8 cellular contexts compared by ENCODE assay signal in the genomic region with DNA sequence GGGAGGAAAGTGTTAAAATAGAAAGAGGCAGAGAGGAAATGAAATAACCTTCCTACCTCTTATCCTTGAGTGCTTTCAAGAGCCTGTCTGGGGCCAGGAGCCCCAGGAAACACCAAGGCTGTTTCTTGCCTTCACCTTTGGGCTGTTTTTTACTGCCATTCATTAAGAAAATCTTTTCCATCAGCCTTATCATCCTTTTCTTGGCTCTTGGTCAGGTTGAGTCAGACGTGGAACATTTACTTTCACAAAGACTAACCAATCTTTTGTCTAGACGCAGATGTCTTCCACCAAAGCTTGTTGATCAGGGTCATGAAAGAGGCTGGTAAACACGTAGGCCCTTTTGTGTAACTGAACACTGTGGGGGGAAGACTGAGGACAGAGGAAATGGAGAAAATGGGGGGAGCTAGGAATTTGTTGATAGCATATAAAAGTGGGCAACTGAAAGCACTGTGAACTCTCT.
DNase-seq lines count a peak whose midpoint lies in the region; ATAC-seq, FAIRE-seq and TF ChIP-seq lines count a peak whose summit lies in the region.

No MANE protein-coding gene starts in this region.

- TF ChIP-seq CTCF in endothelial cell of umbilical vein (IDR thresholded peaks at IDR 0.05; ENCODE audit: extremely low read depth in 1 of 2, insufficient read depth in 1 of 2, low read depth in 1 of 2, low read length in 2 of 2), result no peak

- H4K8ac ChIP-seq in mesendoderm (ENCODE audit: low read depth, low read length), result no peak overlapping the region

- CTCF ChIA-PET in endothelial cell of umbilical vein (lab: Charles Lee), result interaction anchor here (0.7 to 2.8 kb wide), 15 partner anchors 9 to 730 kb away, joined by 3 to 19 read pairs (median 4); a partner anchor contains a TSS

- intact Hi-C loops in endothelial cell of umbilical vein (cut with micrococcal nuclease), result loop anchor here (1.0 to 5.0 kb wide), 12 partner anchors 42 to 601 kb away; no protein-coding TSS in a partner anchor

- H3K4me3 ChIP-seq in endothelial cell of umbilical vein (replicated peaks in 1 of 3; ENCODE audit: insufficient read depth in 1 of 3, low read depth in 1 of 3, low read length in 3 of 3), result no peak overlapping the region
- H3K4me3 ChIP-seq in mesendoderm (ENCODE audit: low read length), result no peak overlapping the region

- H2AK5ac ChIP-seq in mesendoderm (ENCODE audit: low read length), result no peak overlapping the region

- H3K9me3 Mint-ChIP-seq in activated naive CD4-positive, alpha-beta T cell treated with anti-CD3 and anti-CD28 coated beads, Interleukin-2, amount 50 U/mL, for 72 hours, result no peaks in the 10 kb centered on the region
- H3K9me3 Mint-ChIP-seq in stimulated activated naive CD8-positive, alpha-beta T cell treated with anti-CD3 and anti-CD28 coated beads, Interleukin-15, amount 100 ng/mL, for 72 hours, result no peaks in the 10 kb centered on the region

- peak overlapping the region; percentile 98 for H3K27ac ChIP-seq in endothelial cell of umbilical vein (ENCODE audit: insufficient read depth, low read depth, low read length)
- H3K27ac ChIP-seq in mesendoderm (ENCODE audit: low read depth, low read length), result no peak overlapping the region

- no peak overlapping the region for H3K4me3 Mint-ChIP-seq in stimulated activated naive CD8-positive, alpha-beta T cell treated with anti-CD3 and anti-CD28 coated beads, Interleukin-15, amount 100 ng/mL, for 72 hours

- no peaks in the 10 kb centered on the region for H3K9me1 ChIP-seq in endothelial cell of umbilical vein (replicated peaks; ENCODE audit: control insufficient read depth, extremely low read depth, insufficient read depth, low read length)

- H2BK5ac ChIP-seq in mesendoderm (ENCODE audit: low read length), result no peak overlapping the region

- H3K9me3 ChIP-seq in endothelial cell of umbilical vein (replicated peaks; ENCODE audit: control insufficient read depth, insufficient read depth, low read length), result no peaks in the 10 kb centered on the region

- TF ChIP-seq POLR2A in endothelial cell of umbilical vein (IDR thresholded peaks at IDR 0.05; ENCODE audit: low read depth, low read length), result peak; percentile 75

- no peak overlapping the region for H4K5ac ChIP-seq in mesendoderm (ENCODE audit: low read length)

- H3K56ac ChIP-seq in mesendoderm (ENCODE audit: low read length), result no peak overlapping the region

- dilution Hi-C loops in endothelial cell of umbilical vein (cut with MboI; ENCODE audit: extremely low pct_ligation_motif_present, low sequenced_read_pairs), result no loop called here

- no peaks in the 10 kb centered on the region for H3K79me1 ChIP-seq in mesendoderm (ENCODE audit: low read length)

- BruUV-seq in endothelial cell of umbilical vein (replicated peaks; lab: Mats Ljungman, UMichigan), result no TSS peak

- POLR2A ChIA-PET in endothelial cell of umbilical vein (lab: Charles Lee), result interaction anchor here (0.9 to 2.0 kb wide), 9 partner anchors 66 to 434 kb away, joined by 3 to 31 read pairs (median 4); a partner anchor contains a TSS

- peak overlapping the region; percentile 79 for H3K9ac ChIP-seq in endothelial cell of umbilical vein (replicated peaks; ENCODE audit: extremely low read depth, insufficient read depth, low read length)
- H3K9ac ChIP-seq in mesendoderm (ENCODE audit: low read length), result no peak overlapping the region

- no peak for DNase-seq in activated naive CD4-positive, alpha-beta T cell treated with anti-CD3 and anti-CD28 coated beads, Interleukin-2, amount 50 U/mL, for 72 hours (ENCODE audit: low spot score in 2 of 2)
- no peak for DNase-seq in activated naive CD4-positive, alpha-beta T cell treated with anti-CD3 and anti-CD28 coated beads, Interleukin-2, amount 50 U/mL, for 16 hours
- DNase-seq in HPDE6-E6E7 (ENCODE audit: extremely low spot score) (peak; percentile 32), endothelial cell of umbilical vein (ENCODE audit: low read depth, low spot score) (peak; percentile 99), activated gamma-delta T cell (lab: John Stamatoyannopoulos, UW) (no peak), mesendoderm (no peak), RKO (ENCODE audit: low spot score) (no peak)
- DNase-seq in stimulated activated naive CD8-positive, alpha-beta T cell treated with anti-CD3 and anti-CD28 coated beads, Interleukin-15, amount 100 ng/mL, for 72 hours, result peak; percentile 20 to 24

- no peak overlapping the region for H2BK120ac ChIP-seq in mesendoderm (ENCODE audit: low read depth, low read length)

- H3K4me1 ChIP-seq in endothelial cell of umbilical vein (ENCODE audit: control insufficient read depth, extremely low read depth, insufficient read depth, low read length) (peaks cover 52% of the 10 kb centered on the region), mesendoderm (ENCODE audit: control insufficient read depth, low read depth, low read length) (no peaks in the 10 kb centered on the region)

- H2AFZ ChIP-seq in endothelial cell of umbilical vein (ENCODE audit: low read depth, low read length), result no peak overlapping the region

- H3K36me3 ChIP-seq in endothelial cell of umbilical vein (ENCODE audit: control insufficient read depth in 2 of 2, extremely low read depth in 1 of 2, insufficient read depth in 2 of 2, low read length in 2 of 2), result no peaks in the 10 kb centered on the region
- no peaks in the 10 kb centered on the region for H3K36me3 ChIP-seq in mesendoderm (ENCODE audit: control insufficient read depth, insufficient read depth, low read length)

- H3K79me2 ChIP-seq in endothelial cell of umbilical vein (ENCODE audit: control insufficient read depth, insufficient read depth, low read length) (no peaks in the 10 kb centered on the region), mesendoderm (ENCODE audit: control insufficient read depth, insufficient read depth, low read length) (no peaks in the 10 kb centered on the region)

- H3K18ac ChIP-seq in mesendoderm (ENCODE audit: low read length), result no peak overlapping the region

- H3K27me3 ChIP-seq in endothelial cell of umbilical vein (ENCODE audit: control insufficient read depth in 2 of 2, insufficient read depth in 2 of 2, low read length in 2 of 2), result no peaks in the 10 kb centered on the region
- no peaks in the 10 kb centered on the region for H3K27me3 ChIP-seq in mesendoderm (ENCODE audit: insufficient read depth, low read length, poor library complexity)

- peak; percentile 17 to 62 for ATAC-seq in activated naive CD4-positive, alpha-beta T cell treated with anti-CD3 and anti-CD28 coated beads, Interleukin-2, amount 50 U/mL, for 72 hours
- ATAC-seq in stimulated activated naive CD8-positive, alpha-beta T cell treated with anti-CD3 and anti-CD28 coated beads, Interleukin-15, amount 100 ng/mL, for 72 hours, result peak; percentile 44

- H2BK15ac ChIP-seq in mesendoderm (replicated peaks; ENCODE audit: low read depth), result no peak overlapping the region

- H3K4ac ChIP-seq in mesendoderm (ENCODE audit: low read depth, low read length), result no peak overlapping the region

- H3K27me3 Mint-ChIP-seq in stimulated activated naive CD8-positive, alpha-beta T cell treated with anti-CD3 and anti-CD28 coated beads, Interleukin-15, amount 100 ng/mL, for 72 hours, result peaks cover 34% of the 10 kb centered on the region

- FAIRE-seq in endothelial cell of umbilical vein (lab: Jason Lieb, UNC), result peak; percentile 91

- WGBS in mesendoderm (ENCODE audit: extremely low coverage, insufficient coverage, low lambda C conversion rate), result no CpG with 5 or more reads among the region's 3 CpGs

- no peaks in the 10 kb centered on the region for H4K20me1 ChIP-seq in endothelial cell of umbilical vein (replicated peaks; ENCODE audit: control insufficient read depth, extremely low read depth, insufficient read depth, low read length)

- peaks cover 43% of the 10 kb centered on the region for H3K4me1 Mint-ChIP-seq in stimulated activated naive CD8-positive, alpha-beta T cell treated with anti-CD3 and anti-CD28 coated beads, Interleukin-15, amount 100 ng/mL, for 72 hours

- H3K23ac ChIP-seq in mesendoderm (ENCODE audit: low read length), result no peak overlapping the region

- H3K36me3 Mint-ChIP-seq in activated naive CD4-positive, alpha-beta T cell treated with anti-CD3 and anti-CD28 coated beads, Interleukin-2, amount 50 U/mL, for 72 hours, result no peaks in the 10 kb centered on the region

- H3K4me2 ChIP-seq in endothelial cell of umbilical vein (ENCODE audit: insufficient read depth, low read length), result peak overlapping the region; percentile 45
- no peak overlapping the region for H3K4me2 ChIP-seq in mesendoderm (ENCODE audit: low read length)

- H3K27ac Mint-ChIP-seq in activated naive CD4-positive, alpha-beta T cell treated with anti-CD3 and anti-CD28 coated beads, Interleukin-2, amount 50 U/mL, for 72 hours, result peak overlapping the region in 1 of 2 donors; percentile 40
- H3K27ac Mint-ChIP-seq in stimulated activated naive CD8-positive, alpha-beta T cell treated with anti-CD3 and anti-CD28 coated beads, Interleukin-15, amount 100 ng/mL, for 72 hours, result peak overlapping the region in 1 of 2 donors; percentile 28

TF ChIP-seq in endothelial cell of umbilical vein, 7 proteins besides CTCF, POLR2A, EP300 and RAD21:
- TF ChIP-seq EZH2 (IDR thresholded peaks at IDR 0.05; ENCODE audit: borderline replicate concordance, low read depth, low read length, severe bottlenecking), result no peak
- TF ChIP-seq, protein P1, sequence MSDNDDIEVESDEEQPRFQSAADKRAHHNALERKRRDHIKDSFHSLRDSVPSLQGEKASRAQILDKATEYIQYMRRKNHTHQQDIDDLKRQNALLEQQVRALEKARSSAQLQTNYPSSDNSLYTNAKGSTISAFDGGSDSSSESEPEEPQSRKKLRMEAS (IDR thresholded peaks at IDR 0.05; ENCODE audit: insufficient read depth, insufficient read length), result no peak
- no peak for TF ChIP-seq MYC (IDR thresholded peaks at IDR 0.05; ENCODE audit: low read depth, low read length)
- peak; percentile 89 for TF ChIP-seq FOS (IDR thresholded peaks at IDR 0.05; ENCODE audit: borderline replicate concordance, insufficient read depth, low read length)
- peak; percentile 85 for TF ChIP-seq JUN (IDR thresholded peaks at IDR 0.05; ENCODE audit: borderline replicate concordance, insufficient read depth, insufficient read length, low read depth)
- peak; percentile 96 for TF ChIP-seq GATA2 (IDR thresholded peaks at IDR 0.05; ENCODE audit: insufficient read depth, insufficient read length, low read depth, low read length)
- TF ChIP-seq POLR2AphosphoS5 (IDR thresholded peaks at IDR 0.05; ENCODE audit: insufficient read depth, low read depth, low read length), result peak; percentile 70

Comparison
In these comparisons a context has a peak if more than half of its experiments do, and no peak if none do; other contexts are left out.
1. DNase-seq: peak in HPDE6-E6E7 (single experiment), endothelial cell of umbilical vein (single experiment) and stimulated activated naive CD8-positive, alpha-beta T cell treated with anti-CD3 and anti-CD28 coated beads, Interleukin-15, amount 100 ng/mL, for 72 hours (2 of 2); none in activated naive CD4-positive, alpha-beta T cell treated with anti-CD3 and anti-CD28 coated beads, Interleukin-2, amount 50 U/mL, for 72 hours (0 of 2), activated naive CD4-positive, alpha-beta T cell treated with anti-CD3 and anti-CD28 coated beads, Interleukin-2, amount 50 U/mL, for 16 hours (single experiment), activated gamma-delta T cell (single experiment), mesendoderm (single experiment) and RKO (single experiment).